In genomic region chr7:16587129-16587528, GRCh38 we compare ENCODE assay signal across 22 cellular contexts.
"Had no signal": no experiment of that assay in that cellular context is flagged by ENCODE, and none has a peak within 500 bp of the region (broad histone marks: within the 10 kb centered on the region; RNA-seq: fewer than 3 reads in every experiment).

No MANE protein-coding gene starts in this region.

- ATAC-seq: activated T-cell treated with anti-CD3 and anti-CD28 coated beads, Interleukin-2, amount 50 U/mL, for 4 hours; activated T-helper 17 cell treated with anti-CD3 and anti-CD28 coated beads, Interleukin-2, amount 50 U/mL, for 72 hours; T-cell had no signal

- DNase-seq: activated CD4-positive, alpha-beta memory T cell treated with anti-CD3 and anti-CD28 coated beads for 36 hours; activated CD4-positive, alpha-beta T cell treated with anti-CD3 and anti-CD28 coated beads, Interleukin-2, amount 10 ng/mL, durations not matched to agents 7 days and 5 days; activated CD4-positive, CD25-positive, alpha-beta regulatory T cell; activated CD8-positive, alpha-beta memory T cell treated with anti-CD3 and anti-CD28 coated beads for 24 hours; activated gamma-delta T cell treated with Interleukin-2 at 50 U/mL for 16 hours; activated naive CD4-positive, alpha-beta T cell treated with anti-CD3 and anti-CD28 coated beads, Interleukin-2, amount 10 ng/mL, durations not matched to agents 7 days and 5 days; activated naive CD8-positive, alpha-beta T cell treated with anti-CD3 and anti-CD28 coated beads for 36 hours; activated T-cell treated with anti-CD3 and anti-CD28 coated beads, Interleukin-2, amount 50 U/mL, for 4 hours; adrenal gland; anterior cingulate cortex; colonic mucosa; NCI-H1930; NCI-H345; NCI-H510A; PC-9; SIG-M5; T-cell; T-helper 2 cell; T1000 had no signal

- H3K4me3 Mint-ChIP-seq: activated CD4-positive, alpha-beta memory T cell treated with anti-CD3 and anti-CD28 coated beads for 36 hours; activated CD4-positive, alpha-beta T cell treated with anti-CD3 and anti-CD28 coated beads, Interleukin-2, amount 10 ng/mL, durations not matched to agents 7 days and 5 days; activated naive CD4-positive, alpha-beta T cell treated with anti-CD3 and anti-CD28 coated beads, Interleukin-2, amount 10 ng/mL, durations not matched to agents 7 days and 5 days; activated naive CD8-positive, alpha-beta T cell treated with anti-CD3 and anti-CD28 coated beads for 36 hours; activated T-cell treated with anti-CD3 and anti-CD28 coated beads, Interleukin-2, amount 50 U/mL, for 4 hours; activated T-helper 17 cell treated with anti-CD3 and anti-CD28 coated beads, Interleukin-2, amount 50 U/mL, for 72 hours; T-cell had no signal

- H3K27ac Mint-ChIP-seq: activated CD4-positive, alpha-beta memory T cell treated with anti-CD3 and anti-CD28 coated beads for 36 hours; activated CD4-positive, alpha-beta T cell treated with anti-CD3 and anti-CD28 coated beads, Interleukin-2, amount 10 ng/mL, durations not matched to agents 7 days and 5 days; activated naive CD4-positive, alpha-beta T cell treated with anti-CD3 and anti-CD28 coated beads, Interleukin-2, amount 10 ng/mL, durations not matched to agents 7 days and 5 days; activated naive CD8-positive, alpha-beta T cell treated with anti-CD3 and anti-CD28 coated beads for 36 hours; activated T-helper 17 cell treated with anti-CD3 and anti-CD28 coated beads, Interleukin-2, amount 50 U/mL, for 72 hours; T-cell had no signal

- H3K4me1 Mint-ChIP-seq: activated CD4-positive, alpha-beta T cell treated with anti-CD3 and anti-CD28 coated beads, Interleukin-2, amount 10 ng/mL, durations not matched to agents 7 days and 5 days; activated naive CD4-positive, alpha-beta T cell treated with anti-CD3 and anti-CD28 coated beads, Interleukin-2, amount 10 ng/mL, durations not matched to agents 7 days and 5 days; activated naive CD8-positive, alpha-beta T cell treated with anti-CD3 and anti-CD28 coated beads for 36 hours; activated T-helper 17 cell treated with anti-CD3 and anti-CD28 coated beads, Interleukin-2, amount 50 U/mL, for 72 hours had no signal

- H3K9me3 Mint-ChIP-seq: activated CD4-positive, alpha-beta memory T cell treated with anti-CD3 and anti-CD28 coated beads for 36 hours; activated CD4-positive, alpha-beta T cell treated with anti-CD3 and anti-CD28 coated beads, Interleukin-2, amount 10 ng/mL, durations not matched to agents 7 days and 5 days; activated naive CD4-positive, alpha-beta T cell treated with anti-CD3 and anti-CD28 coated beads, Interleukin-2, amount 10 ng/mL, durations not matched to agents 7 days and 5 days; activated naive CD8-positive, alpha-beta T cell treated with anti-CD3 and anti-CD28 coated beads for 36 hours; activated T-cell treated with anti-CD3 and anti-CD28 coated beads, Interleukin-2, amount 50 U/mL, for 4 hours; activated T-helper 17 cell treated with anti-CD3 and anti-CD28 coated beads, Interleukin-2, amount 50 U/mL, for 72 hours; T-cell had no signal

- H3K36me3 ChIP-seq: adrenal gland, breast epithelium, colonic mucosa had no signal

- H3K27me3 ChIP-seq: adrenal gland, breast epithelium, colonic mucosa had no signal

- H3K27me3 Mint-ChIP-seq: activated CD4-positive, alpha-beta T cell treated with anti-CD3 and anti-CD28 coated beads, Interleukin-2, amount 10 ng/mL, durations not matched to agents 7 days and 5 days; activated naive CD4-positive, alpha-beta T cell treated with anti-CD3 and anti-CD28 coated beads, Interleukin-2, amount 10 ng/mL, durations not matched to agents 7 days and 5 days had no signal

- H3K36me3 Mint-ChIP-seq: activated CD4-positive, alpha-beta memory T cell treated with anti-CD3 and anti-CD28 coated beads for 36 hours; activated naive CD4-positive, alpha-beta T cell treated with anti-CD3 and anti-CD28 coated beads, Interleukin-2, amount 10 ng/mL, durations not matched to agents 7 days and 5 days; activated naive CD8-positive, alpha-beta T cell treated with anti-CD3 and anti-CD28 coated beads for 36 hours; T-cell had no signal

- H3K9me3 ChIP-seq: adrenal gland, breast epithelium, colonic mucosa had no signal

- H3K27ac ChIP-seq: adrenal gland, breast epithelium, colonic mucosa, PC-9, SK-N-MC had no signal

- H3K4me1 ChIP-seq: adrenal gland, breast epithelium, colonic mucosa had no signal

- H3K4me3 ChIP-seq: adrenal gland, breast epithelium, colonic mucosa, PC-9, SK-N-MC had no signal
